11 cellular contexts compared by ENCODE assay signal in genomic region chr7:112481833-112482669, GRCh38. TPM values are rescaled to one million over a fixed set of nuclear protein-coding genes. Genes with fewer than 3 reads are reported as not detected.
DNase-seq lines count a peak whose midpoint lies in the region; ATAC-seq and TF ChIP-seq lines count a peak whose summit lies in the region.
"Had no signal": no experiment of that assay in that cellular context is flagged by ENCODE, and none has a peak within 500 bp of the region (broad histone marks: within the 10 kb centered on the region; RNA-seq: fewer than 3 reads in every experiment).

No MANE protein-coding gene starts in this region.

- H3K27ac ChIP-seq in epithelial cell of prostate (peak overlapping the region; percentile 0), osteoblast (ENCODE audit: low read depth, low read length) (peak overlapping the region; percentile 80)
- H3K27ac ChIP-seq: HL-60 had no signal

- no peaks in the 10 kb centered on the region for H3K27me3 ChIP-seq in osteoblast (ENCODE audit: insufficient read depth, low read length)

- H4K20me1 ChIP-seq in osteoblast (ENCODE audit: insufficient read depth, low read length) = no peaks in the 10 kb centered on the region

- ATAC-seq in GM18858 (IDR thresholded peaks at IDR 0.05; ENCODE audit: unreplicated experiment) = no peak
- ATAC-seq in activated T-cell treated with anti-CD3 and anti-CD28 coated beads, Interleukin-2, amount 50 U/mL, for 4 hours = no peak

- H3K36me3 ChIP-seq in osteoblast (ENCODE audit: insufficient read depth, low read length) = no peaks in the 10 kb centered on the region

- no peak overlapping the region for H2AFZ ChIP-seq in osteoblast (ENCODE audit: low read length)

- peaks cover 7% of the 10 kb centered on the region for H3K4me1 Mint-ChIP-seq in activated T-cell treated with anti-CD3 and anti-CD28 coated beads, Interleukin-2, amount 50 U/mL, for 4 hours (ENCODE audit: low read depth)

- H3K9me3 Mint-ChIP-seq in activated T-cell treated with anti-CD3 and anti-CD28 coated beads, Interleukin-2, amount 50 U/mL, for 4 hours = no peaks in the 10 kb centered on the region

- DNase-seq in AG20443 (ENCODE audit: low spot score) (peak; percentile 73), NCI-H526 treated with DMSO at 0.1 percent for 48 hours (lab: John Stamatoyannopoulos, UW) (peak; percentile 28), epithelial cell of prostate (ENCODE audit: low read depth, low spot score) (peak; percentile 85), osteoblast (ENCODE audit: insufficient read length, low spot score, missing footprints) (peak; percentile 79)
- DNase-seq in activated T-cell treated with anti-CD3 and anti-CD28 coated beads, Interleukin-2, amount 50 U/mL, for 1 hour = no peak
- DNase-seq in activated CD4-positive, alpha-beta T cell treated with anti-CD3 and anti-CD28 coated beads for 1 hour = no peak
- no peak for DNase-seq in activated T-cell treated with anti-CD3 and anti-CD28 coated beads, Interleukin-2, amount 50 U/mL, for 4 hours
- DNase-seq: activated CD4-positive, CD25-positive, alpha-beta regulatory T cell treated with anti-CD3 and anti-CD28 coated beads, Interleukin-2, amount 50 U/mL, for 72 hours had no signal

- no peaks in the 10 kb centered on the region for H3K9me3 ChIP-seq in osteoblast (ENCODE audit: low read depth, low read length)

- TF ChIP-seq CTCF in osteoblast (IDR thresholded peaks at IDR 0.05; ENCODE audit: extremely low read depth, low read depth, low read length) = no peak

- H3K36me3 Mint-ChIP-seq in activated T-cell treated with anti-CD3 and anti-CD28 coated beads, Interleukin-2, amount 50 U/mL, for 4 hours (ENCODE audit: insufficient read depth) = peaks cover 3% of the 10 kb centered on the region

- H3K4me2 ChIP-seq in osteoblast (ENCODE audit: insufficient read depth, low read length) = peak overlapping the region; percentile 0

- no peaks in the 10 kb centered on the region for H3K27me3 Mint-ChIP-seq in activated T-cell treated with anti-CD3 and anti-CD28 coated beads, Interleukin-2, amount 50 U/mL, for 4 hours (ENCODE audit: low read depth)

- H3K4me3 ChIP-seq in osteoblast (ENCODE audit: insufficient read depth, low read length) = no peak overlapping the region

- peaks cover 38% of the 10 kb centered on the region for H3K4me1 ChIP-seq in osteoblast (ENCODE audit: insufficient read depth, low read length)

- no peak overlapping the region for H3K4me3 Mint-ChIP-seq in activated T-cell treated with anti-CD3 and anti-CD28 coated beads, Interleukin-2, amount 50 U/mL, for 4 hours

- H3K79me2 ChIP-seq in osteoblast (ENCODE audit: insufficient read depth, low read length) = no peaks in the 10 kb centered on the region

RNA-seq across cellular contexts. Expression of gene LSMEM1, which starts 1.3 kb away (rescaled TPM):
- 0.72 and 0.88 TPM in 2 replicates for total RNA-seq in osteoblast
- total RNA-seq in activated T-cell treated with anti-CD3 and anti-CD28 coated beads, Interleukin-2, amount 50 U/mL, for 4 hours = under 1 TPM; 0.51 to 0.82 (median 0.63) TPM
- total RNA-seq: G401 had no signal

RNA-seq across cellular contexts. Expression of gene IFRD1, which starts 31.8 kb away (rescaled TPM):
- 90.5 and 107 TPM in 2 replicates for total RNA-seq in osteoblast
- 10 to 100 TPM; 83.5 to 90.2 (median 86.8) TPM for total RNA-seq in activated T-cell treated with anti-CD3 and anti-CD28 coated beads, Interleukin-2, amount 50 U/mL, for 4 hours

Comparison
In these comparisons a context has a peak if more than half of its experiments do, and no peak if none do; other contexts are left out.
1. DNase-seq: peak in AG20443 (single experiment), NCI-H526 treated with DMSO at 0.1 percent for 48 hours (single experiment), epithelial cell of prostate (single experiment) and osteoblast (single experiment); none in activated T-cell treated with anti-CD3 and anti-CD28 coated beads, Interleukin-2, amount 50 U/mL, for 1 hour (single experiment), activated CD4-positive, alpha-beta T cell treated with anti-CD3 and anti-CD28 coated beads for 1 hour (single experiment) and activated T-cell treated with anti-CD3 and anti-CD28 coated beads, Interleukin-2, amount 50 U/mL, for 4 hours (single experiment).